Comparison of ENCODE assay signal across 1 cellular context in the genomic region with DNA sequence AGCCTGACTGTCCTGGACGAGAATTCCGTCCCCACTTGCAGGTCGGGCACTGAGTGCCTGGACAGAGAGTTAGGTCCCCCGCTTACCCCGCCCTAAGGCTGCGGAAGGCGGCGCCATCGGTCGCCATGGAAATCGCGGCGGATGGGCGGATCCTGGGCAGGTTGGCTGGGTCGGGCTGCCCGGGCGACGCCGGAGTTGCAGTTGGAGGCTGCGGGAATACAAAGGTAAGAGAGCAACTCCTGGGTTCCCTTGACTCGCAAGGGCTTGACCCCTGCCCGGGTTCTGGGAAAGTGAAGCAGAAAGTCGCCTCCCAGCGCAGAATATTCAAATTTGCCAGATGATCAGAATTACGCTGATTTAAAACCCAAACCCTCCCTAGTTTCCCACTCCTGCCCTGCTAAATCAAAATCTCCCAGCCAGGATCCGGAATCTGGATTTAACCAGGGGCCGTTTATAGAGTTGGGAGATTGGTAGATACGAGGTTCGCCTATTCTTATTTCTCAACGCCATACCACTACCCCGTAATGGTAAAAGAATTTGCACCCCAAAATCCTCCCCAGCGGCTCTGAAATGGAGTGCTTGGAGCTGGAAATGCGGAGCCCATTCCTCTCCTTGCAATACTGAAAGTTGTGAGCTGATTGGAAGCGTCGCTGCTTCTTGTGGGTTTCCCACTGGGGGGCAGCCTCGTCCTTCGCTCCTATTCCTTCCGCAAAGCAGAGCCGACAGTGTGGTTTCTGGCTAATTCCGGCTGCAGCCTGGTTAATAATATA.
TF ChIP-seq lines count a peak whose summit lies in the region.

No MANE protein-coding gene starts in this region.

TF ChIP-seq in HepG2, 621 proteins besides CTCF, POLR2A, EP300 and RAD21 (continued from another document and continues in another):
- TF ChIP-seq NKX3-1 (CRISPR knock-in tag; IDR thresholded peaks at IDR 0.05) (0 out of 2 replicates have a peak, but pooled peaks have one; percentile 38), HDAC2 (CRISPR knock-in tag; IDR thresholded peaks at IDR 0.05) (no peak), FLYWCH1 (CRISPR knock-in tag; IDR thresholded peaks at IDR 0.05) (no peak), ZNF607 (CRISPR knock-in tag; IDR thresholded peaks at IDR 0.05; ENCODE audit: borderline replicate concordance) (no peak), NFIB (CRISPR knock-in tag; IDR thresholded peaks at IDR 0.05; ENCODE audit: borderline replicate concordance) (no peak), CCDC6 (CRISPR knock-in tag; IDR thresholded peaks at IDR 0.05) (no peak), ZNF678 (CRISPR knock-in tag; IDR thresholded peaks at IDR 0.05) (no peak), KDM3A (CRISPR knock-in tag; IDR thresholded peaks at IDR 0.05; ENCODE audit: low read depth) (0 out of 2 replicates have a peak, but pooled peaks have one; percentile 20), ZNF850 (CRISPR knock-in tag; conservative IDR thresholded peaks at IDR 0.05) (no peak), U2AF2 (IDR thresholded peaks at IDR 0.05; ENCODE audit: low read depth, low read length) (no peak), PHB2 (IDR thresholded peaks at IDR 0.05; ENCODE audit: partially characterized antibody) (no peak), HMG20A (CRISPR knock-in tag; IDR thresholded peaks at IDR 0.05; ENCODE audit: borderline replicate concordance) (no peak), ZNF660 (CRISPR knock-in tag; IDR thresholded peaks at IDR 0.05; ENCODE audit: borderline replicate concordance, low read depth) (no peak), NFYC (CRISPR knock-in tag; IDR thresholded peaks at IDR 0.05) (peak; percentile 10; the same call in 1 of the 2 replicates), PRPF4 (IDR thresholded peaks at IDR 0.05; ENCODE audit: low read depth, low read length, poor library complexity, severe bottlenecking) (no peak), GATA4 (IDR thresholded peaks at IDR 0.05; ENCODE audit: borderline replicate concordance, low read depth) (no peak), RELA (CRISPR knock-in tag; IDR thresholded peaks at IDR 0.05) (no peak), ZBTB7A (CRISPR knock-in tag; IDR thresholded peaks at IDR 0.05) (no peak), RBM39 (IDR thresholded peaks at IDR 0.05; ENCODE audit: low read depth, low read length, poor library complexity, severe bottlenecking) (no peak), ZNF749 (CRISPR knock-in tag; IDR thresholded peaks at IDR 0.05; ENCODE audit: borderline replicate concordance) (no peak), KDM4B (CRISPR knock-in tag; IDR thresholded peaks at IDR 0.05) (no peak), ZMYM3 (CRISPR knock-in tag; IDR thresholded peaks at IDR 0.05) (no peak), ZNF703 (CRISPR knock-in tag; IDR thresholded peaks at IDR 0.05; ENCODE audit: borderline replicate concordance) (no peak), ZNF781 (CRISPR knock-in tag; IDR thresholded peaks at IDR 0.05; ENCODE audit: borderline replicate concordance, not compliant biosample characterization) (no peak), TAF1 (CRISPR knock-in tag; IDR thresholded peaks at IDR 0.05) (peak; percentile 19; the same call in 1 of the 2 replicates), POLR2G (IDR thresholded peaks at IDR 0.05; ENCODE audit: low read depth, low read length) (0 out of 2 replicates have a peak, but pooled peaks have one; percentile 24), ZNF883 (CRISPR knock-in tag; IDR thresholded peaks at IDR 0.05; ENCODE audit: not compliant biosample characterization) (no peak), SMC3 (IDR thresholded peaks at IDR 0.05; ENCODE audit: low read length) (peak; percentile 85), ZNF772 (CRISPR knock-in tag; IDR thresholded peaks at IDR 0.05) (no peak; the same call in 1 of the 2 replicates), DPF2 (CRISPR knock-in tag; IDR thresholded peaks at IDR 0.05; ENCODE audit: borderline replicate concordance, low read depth) (no peak), ZSCAN22 (CRISPR knock-in tag; IDR thresholded peaks at IDR 0.05) (no peak), MBNL3 (CRISPR knock-in tag; conservative IDR thresholded peaks at IDR 0.05) (no peak), ZNF598 (CRISPR knock-in tag; IDR thresholded peaks at IDR 0.05; ENCODE audit: borderline replicate concordance) (no peak), CHD4 (IDR thresholded peaks at IDR 0.05; ENCODE audit: borderline replicate concordance, low read length) (no peak), ARNT2 (CRISPR knock-in tag; IDR thresholded peaks at IDR 0.05; ENCODE audit: low read depth) (no peak), ZFYVE20 (CRISPR knock-in tag; IDR thresholded peaks at IDR 0.05; ENCODE audit: borderline replicate concordance, low read depth) (no peak), MEF2D (CRISPR knock-in tag; IDR thresholded peaks at IDR 0.05) (no peak), TAF15 (IDR thresholded peaks at IDR 0.05; ENCODE audit: low read depth, low read length, poor library complexity, severe bottlenecking) (no peak), PHF21A (CRISPR knock-in tag; IDR thresholded peaks at IDR 0.05) (peak; percentile 47; the same call in 1 of the 2 replicates), ZNF292 (CRISPR knock-in tag; IDR thresholded peaks at IDR 0.05; ENCODE audit: borderline replicate concordance, low read depth) (peak; percentile 46; the same call in 1 of the 2 replicates), KDM5B (CRISPR knock-in tag; IDR thresholded peaks at IDR 0.05; ENCODE audit: borderline replicate concordance) (peak; percentile 53; the same call in 1 of the 2 replicates), PCBP1 (IDR thresholded peaks at IDR 0.05; ENCODE audit: borderline replicate concordance, low read depth, low read length) (no peak)
- TF ChIP-seq, protein P1, sequence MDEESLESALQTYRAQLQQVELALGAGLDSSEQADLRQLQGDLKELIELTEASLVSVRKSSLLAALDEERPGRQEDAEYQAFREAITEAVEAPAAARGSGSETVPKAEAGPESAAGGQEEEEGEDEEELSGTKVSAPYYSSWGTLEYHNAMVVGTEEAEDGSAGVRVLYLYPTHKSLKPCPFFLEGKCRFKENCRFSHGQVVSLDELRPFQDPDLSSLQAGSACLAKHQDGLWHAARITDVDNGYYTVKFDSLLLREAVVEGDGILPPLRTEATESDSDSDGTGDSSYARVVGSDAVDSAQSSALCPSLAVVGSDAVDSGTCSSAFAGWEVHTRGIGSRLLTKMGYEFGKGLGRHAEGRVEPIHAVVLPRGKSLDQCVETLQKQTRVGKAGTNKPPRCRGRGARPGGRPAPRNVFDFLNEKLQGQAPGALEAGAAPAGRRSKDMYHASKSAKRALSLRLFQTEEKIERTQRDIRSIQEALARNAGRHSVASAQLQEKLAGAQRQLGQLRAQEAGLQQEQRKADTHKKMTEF (CRISPR knock-in tag; IDR thresholded peaks at IDR 0.05) = no peak
- TF ChIP-seq, protein P2, sequence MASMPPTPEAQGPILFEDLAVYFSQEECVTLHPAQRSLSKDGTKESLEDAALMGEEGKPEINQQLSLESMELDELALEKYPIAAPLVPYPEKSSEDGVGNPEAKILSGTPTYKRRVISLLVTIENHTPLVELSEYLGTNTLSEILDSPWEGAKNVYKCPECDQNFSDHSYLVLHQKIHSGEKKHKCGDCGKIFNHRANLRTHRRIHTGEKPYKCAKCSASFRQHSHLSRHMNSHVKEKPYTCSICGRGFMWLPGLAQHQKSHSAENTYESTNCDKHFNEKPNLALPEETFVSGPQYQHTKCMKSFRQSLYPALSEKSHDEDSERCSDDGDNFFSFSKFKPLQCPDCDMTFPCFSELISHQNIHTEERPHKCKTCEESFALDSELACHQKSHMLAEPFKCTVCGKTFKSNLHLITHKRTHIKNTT (CRISPR knock-in tag; IDR thresholded peaks at IDR 0.05) = no peak
- TF ChIP-seq, protein P3, sequence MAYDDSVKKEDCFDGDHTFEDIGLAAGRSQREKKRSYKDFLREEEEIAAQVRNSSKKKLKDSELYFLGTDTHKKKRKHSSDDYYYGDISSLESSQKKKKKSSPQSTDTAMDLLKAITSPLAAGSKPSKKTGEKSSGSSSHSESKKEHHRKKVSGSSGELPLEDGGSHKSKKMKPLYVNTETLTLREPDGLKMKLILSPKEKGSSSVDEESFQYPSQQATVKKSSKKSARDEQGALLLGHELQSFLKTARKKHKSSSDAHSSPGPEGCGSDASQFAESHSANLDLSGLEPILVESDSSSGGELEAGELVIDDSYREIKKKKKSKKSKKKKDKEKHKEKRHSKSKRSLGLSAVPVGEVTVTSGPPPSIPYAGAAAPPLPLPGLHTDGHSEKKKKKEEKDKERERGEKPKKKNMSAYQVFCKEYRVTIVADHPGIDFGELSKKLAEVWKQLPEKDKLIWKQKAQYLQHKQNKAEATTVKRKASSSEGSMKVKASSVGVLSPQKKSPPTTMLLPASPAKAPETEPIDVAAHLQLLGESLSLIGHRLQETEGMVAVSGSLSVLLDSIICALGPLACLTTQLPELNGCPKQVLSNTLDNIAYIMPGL (CRISPR knock-in tag; IDR thresholded peaks at IDR 0.05; ENCODE audit: borderline replicate concordance in 1 of 2, low read depth in 1 of 2) = peak; percentile 63 to 74; a peak in 3 of 4 replicates
- TF ChIP-seq, protein P4, sequence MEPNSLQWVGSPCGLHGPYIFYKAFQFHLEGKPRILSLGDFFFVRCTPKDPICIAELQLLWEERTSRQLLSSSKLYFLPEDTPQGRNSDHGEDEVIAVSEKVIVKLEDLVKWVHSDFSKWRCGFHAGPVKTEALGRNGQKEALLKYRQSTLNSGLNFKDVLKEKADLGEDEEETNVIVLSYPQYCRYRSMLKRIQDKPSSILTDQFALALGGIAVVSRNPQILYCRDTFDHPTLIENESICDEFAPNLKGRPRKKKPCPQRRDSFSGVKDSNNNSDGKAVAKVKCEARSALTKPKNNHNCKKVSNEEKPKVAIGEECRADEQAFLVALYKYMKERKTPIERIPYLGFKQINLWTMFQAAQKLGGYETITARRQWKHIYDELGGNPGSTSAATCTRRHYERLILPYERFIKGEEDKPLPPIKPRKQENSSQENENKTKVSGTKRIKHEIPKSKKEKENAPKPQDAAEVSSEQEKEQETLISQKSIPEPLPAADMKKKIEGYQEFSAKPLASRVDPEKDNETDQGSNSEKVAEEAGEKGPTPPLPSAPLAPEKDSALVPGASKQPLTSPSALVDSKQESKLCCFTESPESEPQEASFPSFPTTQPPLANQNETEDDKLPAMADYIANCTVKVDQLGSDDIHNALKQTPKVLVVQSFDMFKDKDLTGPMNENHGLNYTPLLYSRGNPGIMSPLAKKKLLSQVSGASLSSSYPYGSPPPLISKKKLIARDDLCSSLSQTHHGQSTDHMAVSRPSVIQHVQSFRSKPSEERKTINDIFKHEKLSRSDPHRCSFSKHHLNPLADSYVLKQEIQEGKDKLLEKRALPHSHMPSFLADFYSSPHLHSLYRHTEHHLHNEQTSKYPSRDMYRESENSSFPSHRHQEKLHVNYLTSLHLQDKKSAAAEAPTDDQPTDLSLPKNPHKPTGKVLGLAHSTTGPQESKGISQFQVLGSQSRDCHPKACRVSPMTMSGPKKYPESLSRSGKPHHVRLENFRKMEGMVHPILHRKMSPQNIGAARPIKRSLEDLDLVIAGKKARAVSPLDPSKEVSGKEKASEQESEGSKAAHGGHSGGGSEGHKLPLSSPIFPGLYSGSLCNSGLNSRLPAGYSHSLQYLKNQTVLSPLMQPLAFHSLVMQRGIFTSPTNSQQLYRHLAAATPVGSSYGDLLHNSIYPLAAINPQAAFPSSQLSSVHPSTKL (CRISPR knock-in tag; IDR thresholded peaks at IDR 0.05) = peak; percentile 51; the same call in 1 of the 2 replicates
- TF ChIP-seq, protein P5, sequence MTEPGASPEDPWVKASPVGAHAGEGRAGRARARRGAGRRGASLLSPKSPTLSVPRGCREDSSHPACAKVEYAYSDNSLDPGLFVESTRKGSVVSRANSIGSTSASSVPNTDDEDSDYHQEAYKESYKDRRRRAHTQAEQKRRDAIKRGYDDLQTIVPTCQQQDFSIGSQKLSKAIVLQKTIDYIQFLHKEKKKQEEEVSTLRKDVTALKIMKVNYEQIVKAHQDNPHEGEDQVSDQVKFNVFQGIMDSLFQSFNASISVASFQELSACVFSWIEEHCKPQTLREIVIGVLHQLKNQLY (CRISPR knock-in tag; IDR thresholded peaks at IDR 0.05) = no peak
- TF ChIP-seq, protein P6, sequence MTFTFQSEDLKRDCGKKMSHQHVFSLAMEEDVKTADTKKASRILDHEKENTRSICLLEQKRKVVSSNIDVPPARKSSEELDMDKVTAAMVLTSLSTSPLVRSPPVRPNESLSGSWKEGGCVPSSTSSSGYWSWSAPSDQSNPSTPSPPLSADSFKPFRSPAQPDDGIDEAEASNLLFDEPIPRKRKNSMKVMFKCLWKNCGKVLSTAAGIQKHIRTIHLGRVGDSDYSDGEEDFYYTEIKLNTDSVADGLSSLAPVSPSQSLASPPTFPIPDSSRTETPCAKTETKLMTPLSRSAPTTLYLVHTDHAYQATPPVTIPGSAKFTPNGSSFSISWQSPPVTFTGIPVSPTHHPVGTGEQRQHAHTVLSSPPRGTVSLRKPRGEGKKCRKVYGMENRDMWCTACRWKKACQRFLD (CRISPR knock-in tag; IDR thresholded peaks at IDR 0.05; ENCODE audit: borderline replicate concordance) = 0 out of 2 replicates have a peak, but pooled peaks have one; percentile 46
- TF ChIP-seq, protein P7, sequence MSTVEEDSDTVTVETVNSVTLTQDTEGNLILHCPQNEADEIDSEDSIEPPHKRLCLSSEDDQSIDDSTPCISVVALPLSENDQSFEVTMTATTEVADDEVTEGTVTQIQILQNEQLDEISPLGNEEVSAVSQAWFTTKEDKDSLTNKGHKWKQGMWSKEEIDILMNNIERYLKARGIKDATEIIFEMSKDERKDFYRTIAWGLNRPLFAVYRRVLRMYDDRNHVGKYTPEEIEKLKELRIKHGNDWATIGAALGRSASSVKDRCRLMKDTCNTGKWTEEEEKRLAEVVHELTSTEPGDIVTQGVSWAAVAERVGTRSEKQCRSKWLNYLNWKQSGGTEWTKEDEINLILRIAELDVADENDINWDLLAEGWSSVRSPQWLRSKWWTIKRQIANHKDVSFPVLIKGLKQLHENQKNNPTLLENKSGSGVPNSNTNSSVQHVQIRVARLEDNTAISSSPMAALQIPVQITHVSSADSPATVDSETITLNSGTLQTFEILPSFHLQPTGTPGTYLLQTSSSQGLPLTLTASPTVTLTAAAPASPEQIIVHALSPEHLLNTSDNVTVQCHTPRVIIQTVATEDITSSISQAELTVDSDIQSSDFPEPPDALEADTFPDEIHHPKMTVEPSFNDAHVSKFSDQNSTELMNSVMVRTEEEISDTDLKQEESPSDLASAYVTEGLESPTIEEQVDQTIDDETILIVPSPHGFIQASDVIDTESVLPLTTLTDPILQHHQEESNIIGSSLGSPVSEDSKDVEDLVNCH (CRISPR knock-in tag; IDR thresholded peaks at IDR 0.05) = no peak
